In genomic region chr4:16914208-16914607, GRCh38 we compare ENCODE assay signal across 14 cellular contexts. TPM values are rescaled to one million over a fixed set of nuclear protein-coding genes. Genes with fewer than 3 reads are reported as not detected.
A peak's percentile ranks its signal among the peaks of the same experiment; 100 is the strongest.
DNase-seq lines count a peak whose midpoint lies in the region; ATAC-seq and TF ChIP-seq lines count a peak whose summit lies in the region.
"Had no signal": no experiment of that assay in that cellular context is flagged by ENCODE, and none has a peak within 500 bp of the region (broad histone marks: within the 10 kb centered on the region; RNA-seq: fewer than 3 reads in every experiment).

No MANE protein-coding gene starts in this region.

- no peak overlapping the region for H3K4me2 ChIP-seq in IMR-90 (ENCODE audit: low read depth, low read length)

- 0 out of 2 replicates have a peak overlapping the region, but pooled peaks have one; percentile 3 for H3K14ac ChIP-seq in IMR-90 (replicated peaks; ENCODE audit: low read depth, low read length)

- no TSS peak for BruUV-seq in IMR-90 (replicated peaks; lab: Mats Ljungman, UMichigan)

- no peaks in the 10 kb centered on the region for H4K20me1 ChIP-seq in IMR-90 (ENCODE audit: insufficient read depth, low read length)

- TF ChIP-seq POLR2A in IMR-90 (IDR thresholded peaks at IDR 0.05; ENCODE audit: low read depth, low read length) = no peak

- no peak overlapping the region for H3K56ac ChIP-seq in IMR-90 (ENCODE audit: extremely low read depth, insufficient read depth, low read length)

- H3K4ac ChIP-seq in IMR-90 (ENCODE audit: low read depth, low read length) = peak overlapping the region; percentile 21; the same call in 1 of the 2 replicates

- no CpG with 5 or more reads among the region's 1 CpG for WGBS in IMR-90 (ENCODE audit: extremely low coverage in 2 of 2, insufficient read length in 1 of 2), 2 experiments

- no peak overlapping the region for H2AK9ac ChIP-seq in IMR-90 (replicated peaks; ENCODE audit: low read depth, low read length, poor library complexity)

- CTCF ChIA-PET in IMR-90 (lab: Yijun Ruan, JAX) = interaction anchor here (1.1 kb wide), 1 partner anchor 410 kb away, joined by 4 read pairs; no protein-coding TSS in a partner anchor

- H3K36me3 ChIP-seq in IMR-90 (ENCODE audit: control insufficient read depth, insufficient read depth, low read length) = no peaks in the 10 kb centered on the region

- no peak overlapping the region for H2BK20ac ChIP-seq in IMR-90 (ENCODE audit: low read depth, low read length)

- H3K4me3 ChIP-seq in AG09309 (ENCODE audit: control insufficient read depth, low read depth, low read length) = no peak overlapping the region
- H3K4me3 ChIP-seq in IMR-90 (ENCODE audit: insufficient read depth, low read depth, low read length) = no peak overlapping the region
- H3K4me3 ChIP-seq in cardiac fibroblast (replicated peaks in 1 of 2; ENCODE audit: low read depth in 2 of 2, low read length in 2 of 2) = no peak overlapping the region

- H3K23ac ChIP-seq in IMR-90 (ENCODE audit: low read depth, low read length) = no peak overlapping the region

- H2BK5ac ChIP-seq in IMR-90 (ENCODE audit: low read depth, low read length, poor library complexity, severe bottlenecking) = no peak overlapping the region

- no peaks in the 10 kb centered on the region for H3K27me3 ChIP-seq in IMR-90 (ENCODE audit: control insufficient read depth, insufficient read depth, low read length)

- H4K8ac ChIP-seq in IMR-90 (ENCODE audit: low read depth in 2 of 2, low read length in 2 of 2) = no peak overlapping the region

- H3K9me1 ChIP-seq in IMR-90 (ENCODE audit: insufficient read depth, low read length) = peaks cover 2% of the 10 kb centered on the region; the same call in 1 of the 2 replicates

- intact Hi-C loops in IMR-90 (cut with micrococcal nuclease) = loop anchor here (1.0 kb wide), 1 partner anchor 410 kb away; no protein-coding TSS in a partner anchor

- peaks cover 4% of the 10 kb centered on the region; the same call in 1 of the 2 replicates for H3K4me1 ChIP-seq in IMR-90 (ENCODE audit: control insufficient read depth, insufficient read depth, low read length)
- H3K4me1 ChIP-seq: parathyroid adenoma had no signal

- DNase-seq in AG09309 (ENCODE audit: low read depth) (no peak), IMR-90 (peak; percentile 34), cardiac fibroblast (ENCODE audit: low read depth in 2 of 2) (peak; percentile 34 to 72), left kidney (ENCODE audit: low read depth, low spot score) (peak; percentile 53), globus pallidus (ENCODE audit: low spot score) (no peak), HK-2 (ENCODE audit: unreplicated experiment) (no peak), activated gamma-delta T cell treated with Interleukin-2 at 50 U/mL for 16 hours (no peak), GM10266 (ENCODE audit: extremely low spot score) (no peak)
- DNase-seq: activated CD4-positive, alpha-beta memory T cell treated with anti-CD3 and anti-CD28 coated beads, Interleukin-2, amount 10 ng/mL, durations not matched to agents 7 days and 5 days; CD8-positive, alpha-beta memory T cell; central memory CD4-positive, alpha-beta T cell; NCI-H1417 treated with DMSO at 0.1 percent for 48 hours; SHP77 had no signal

- ATAC-seq in IMR-90 (ENCODE audit: low read depth) = peak; percentile 66

- H3K27ac ChIP-seq in IMR-90 (ENCODE audit: insufficient read depth, low read length) = no peak overlapping the region
- H3K27ac ChIP-seq: parathyroid adenoma had no signal

- H2BK120ac ChIP-seq in IMR-90 (ENCODE audit: low read depth, low read length) = no peak overlapping the region

- TF ChIP-seq CTCF in AG09309 (IDR thresholded peaks at IDR 0.05; ENCODE audit: control insufficient read depth, insufficient read depth, low read depth, low read length, missing control alignments) (peak; percentile 77), IMR-90 (conservative IDR thresholded peaks at IDR 0.05; ENCODE audit: low read depth, low read length) (peak; percentile 51), cardiac fibroblast (IDR thresholded peaks at IDR 0.05; ENCODE audit: low read depth, low read length) (peak; percentile 29), GM10266 (IDR thresholded peaks at IDR 0.05; ENCODE audit: control insufficient read depth, insufficient read depth, low read depth, missing control alignments) (no peak)

- no peaks in the 10 kb centered on the region for H3K79me1 ChIP-seq in IMR-90 (ENCODE audit: low read depth in 1 of 2, low read length in 2 of 2)

- no peak overlapping the region for H4K5ac ChIP-seq in IMR-90 (ENCODE audit: low read depth, low read length)

- no peak overlapping the region for H2AFZ ChIP-seq in IMR-90 (replicated peaks; ENCODE audit: low read length, poor library complexity)
- H2AFZ ChIP-seq: parathyroid adenoma had no signal

- H3K9ac ChIP-seq in IMR-90 (ENCODE audit: low read depth, low read length) = no peak overlapping the region
- H3K9ac ChIP-seq: parathyroid adenoma had no signal

- H2BK15ac ChIP-seq in IMR-90 (ENCODE audit: low read depth, low read length) = no peak overlapping the region

- peaks cover 2% of the 10 kb centered on the region; the same call in 1 of the 2 replicates for H3K9me3 ChIP-seq in IMR-90 (ENCODE audit: control insufficient read depth, insufficient read depth, low read length)

- H3K18ac ChIP-seq in IMR-90 (ENCODE audit: low read depth, low read length) = no peak overlapping the region

- POLR2A ChIA-PET in IMR-90 (lab: Charles Lee; ENCODE audit: unreplicated experiment) = no interaction called here

- no peak overlapping the region for H2AK5ac ChIP-seq in IMR-90 (ENCODE audit: low read depth, low read length)

- dilution Hi-C loops in IMR-90 (cut with HindIII; ENCODE audit: low sequenced_read_pairs, unreplicated experiment) = no loop called here

- no peak overlapping the region for H4K91ac ChIP-seq in IMR-90 (ENCODE audit: insufficient read depth, low read depth, low read length)

- in situ Hi-C loops in IMR-90 (cut with MboI; ENCODE audit: low sequenced_read_pairs) = loop anchor here (25.0 kb wide), 1 partner anchor 398 kb away; no protein-coding TSS in a partner anchor

- peak; percentile 58 for TF ChIP-seq RAD21 in IMR-90 (IDR thresholded peaks at IDR 0.05; ENCODE audit: low read length)

TF ChIP-seq in IMR-90, 13 proteins besides CTCF, POLR2A, EP300 and RAD21:
- TF ChIP-seq BHLHE40 (IDR thresholded peaks at IDR 0.05; ENCODE audit: low read depth, low read length) (no peak), FOS (IDR thresholded peaks at IDR 0.05; ENCODE audit: low read depth, low read length) (no peak), SMC3 (IDR thresholded peaks at IDR 0.05; ENCODE audit: low read depth, low read length) (peak; percentile 43), MAFK (IDR thresholded peaks at IDR 0.05; ENCODE audit: low read depth, low read length) (no peak)

RNA-seq across cellular contexts. Expression of gene LDB2, which starts 15.8 kb away (rescaled TPM):
- 92.8 and 116 TPM in 2 replicates for total RNA-seq in IMR-90 (2012; rRNA removed)
- 54.7 and 67.9 TPM in 2 replicates for polyA plus RNA-seq in IMR-90 (2012; rRNA removed)
- polyA plus RNA-seq in IMR-90 (2012; cell fraction: cytosol; rRNA removed) = 46.8 and 76.7 TPM in 2 replicates
- polyA plus RNA-seq in IMR-90 (2012; cell fraction: nucleus; rRNA removed; ENCODE audit: low replicate concordance) = 29.8 and 111 TPM in 2 replicates
- total RNA-seq: activated CD4-positive, alpha-beta memory T cell treated with anti-CD3 and anti-CD28 coated beads, Interleukin-2, amount 10 ng/mL, durations not matched to agents 7 days and 5 days; CD8-positive, alpha-beta memory T cell had no signal
- polyA plus RNA-seq: CD8-positive, alpha-beta memory T cell had no signal

Comparison
In these comparisons a context has a peak if more than half of its experiments do, and no peak if none do; other contexts are left out.
1. DNase-seq: peak in IMR-90 (single experiment), cardiac fibroblast (2 of 2) and left kidney (single experiment); none in AG09309 (single experiment), globus pallidus (single experiment), HK-2 (single experiment), activated gamma-delta T cell treated with Interleukin-2 at 50 U/mL for 16 hours (single experiment) and GM10266 (single experiment).